ENCODE assay signal across 1 cellular context in genomic region chr7:149827089-149827981, GRCh38.
TF ChIP-seq lines count a peak whose summit lies in the region.

No MANE protein-coding gene starts in this region.

TF ChIP-seq in WTC11, 78 proteins besides CTCF, POLR2A, EP300 and RAD21 (continued from another document):
- TF ChIP-seq CDX4 (CRISPR knock-in tag; IDR thresholded peaks at IDR 0.05; ENCODE audit: borderline replicate concordance) (no peak), ATF3 (CRISPR knock-in tag; conservative IDR thresholded peaks at IDR 0.05) (no peak), ZNF138 (CRISPR knock-in tag; conservative IDR thresholded peaks at IDR 0.05) (no peak), MLX (CRISPR knock-in tag; IDR thresholded peaks at IDR 0.05) (no peak), ZNF219 (CRISPR knock-in tag; IDR thresholded peaks at IDR 0.05; ENCODE audit: borderline replicate concordance) (no peak), USF2 (CRISPR knock-in tag; IDR thresholded peaks at IDR 0.05) (no peak)
